In the genomic region with DNA sequence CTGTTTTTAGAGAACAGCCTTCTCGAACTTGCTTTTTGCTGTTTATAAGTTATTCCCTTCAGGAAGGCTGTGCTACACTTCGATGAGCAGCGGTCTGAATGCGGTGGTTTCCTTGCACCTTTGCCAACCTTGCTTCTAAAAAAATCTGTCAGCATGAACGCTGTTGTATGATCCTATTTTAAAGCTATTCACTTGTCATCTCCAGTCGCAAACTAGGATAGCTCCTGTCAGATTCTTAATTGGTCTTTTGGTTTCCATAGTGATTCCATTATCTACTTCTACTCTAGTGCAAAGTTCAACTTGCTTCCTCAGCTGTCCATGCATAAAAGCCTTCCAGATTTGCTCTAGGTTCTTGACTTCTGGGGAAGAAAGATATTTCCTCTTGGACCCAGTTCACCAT, we compare ENCODE assay signal across 20 cellular contexts.
"Had no signal": no experiment of that assay in that cellular context is flagged by ENCODE, and none has a peak within 500 bp of the region (broad histone marks: within the 10 kb centered on the region; RNA-seq: fewer than 3 reads in every experiment).

No MANE protein-coding gene starts in this region.

- H3K27me3 ChIP-seq: colonic mucosa, gastroesophageal sphincter, heart right ventricle, right atrium auricular region, tibial nerve, vagina had no signal

- H3K4me1 Mint-ChIP-seq: activated T-helper 17 cell treated with anti-CD3 and anti-CD28 coated beads, Interleukin-2, amount 50 U/mL, for 72 hours had no signal

- H3K27ac Mint-ChIP-seq: activated CD4-positive, alpha-beta memory T cell treated with anti-CD3 and anti-CD28 coated beads for 36 hours; activated CD4-positive, alpha-beta T cell treated with anti-CD3 and anti-CD28 coated beads for 36 hours; activated naive CD8-positive, alpha-beta T cell treated with anti-CD3 and anti-CD28 coated beads for 36 hours; stimulated activated naive CD8-positive, alpha-beta T cell treated with anti-CD3 and anti-CD28 coated beads, Interleukin-15, Interleukin-2, amounts not matched to agents 100 ng/mL and 50 ng/mL, for 24 hours had no signal

- H3K4me3 ChIP-seq: colonic mucosa, gastroesophageal sphincter, heart right ventricle, right atrium auricular region, tibial nerve, vagina had no signal

- H3K27ac ChIP-seq: colonic mucosa, gastroesophageal sphincter, heart right ventricle, right atrium auricular region, tibial nerve, vagina had no signal

- H3K9me3 Mint-ChIP-seq: activated CD4-positive, alpha-beta memory T cell treated with anti-CD3 and anti-CD28 coated beads for 36 hours; activated naive CD8-positive, alpha-beta T cell treated with anti-CD3 and anti-CD28 coated beads for 36 hours; activated T-helper 17 cell treated with anti-CD3 and anti-CD28 coated beads, Interleukin-2, amount 50 U/mL, for 72 hours; naive thymus-derived CD8-positive, alpha-beta T cell; stimulated activated naive CD8-positive, alpha-beta T cell treated with anti-CD3 and anti-CD28 coated beads, Interleukin-15, Interleukin-2, amounts not matched to agents 100 ng/mL and 50 ng/mL, for 24 hours had no signal

- H3K9me3 ChIP-seq: colonic mucosa, gastroesophageal sphincter, right atrium auricular region, tibial nerve, vagina had no signal

- H3K27me3 Mint-ChIP-seq: activated CD4-positive, alpha-beta memory T cell treated with anti-CD3 and anti-CD28 coated beads for 36 hours; activated CD4-positive, alpha-beta T cell treated with anti-CD3 and anti-CD28 coated beads for 36 hours; activated naive CD8-positive, alpha-beta T cell treated with anti-CD3 and anti-CD28 coated beads for 36 hours; activated T-helper 17 cell treated with anti-CD3 and anti-CD28 coated beads, Interleukin-2, amount 50 U/mL, for 72 hours; naive thymus-derived CD8-positive, alpha-beta T cell; stimulated activated naive CD8-positive, alpha-beta T cell treated with anti-CD3 and anti-CD28 coated beads, Interleukin-15, Interleukin-2, amounts not matched to agents 100 ng/mL and 50 ng/mL, for 24 hours had no signal

- H3K4me3 Mint-ChIP-seq: activated CD4-positive, alpha-beta memory T cell treated with anti-CD3 and anti-CD28 coated beads for 36 hours; activated CD4-positive, alpha-beta T cell treated with anti-CD3 and anti-CD28 coated beads for 36 hours; activated naive CD8-positive, alpha-beta T cell treated with anti-CD3 and anti-CD28 coated beads for 36 hours; activated T-helper 17 cell treated with anti-CD3 and anti-CD28 coated beads, Interleukin-2, amount 50 U/mL, for 72 hours; immature natural killer cell; naive thymus-derived CD8-positive, alpha-beta T cell; stimulated activated naive CD8-positive, alpha-beta T cell treated with anti-CD3 and anti-CD28 coated beads, Interleukin-15, Interleukin-2, amounts not matched to agents 100 ng/mL and 50 ng/mL, for 24 hours had no signal

- H3K36me3 ChIP-seq: colonic mucosa had no signal

- DNase-seq: activated CD4-positive, alpha-beta memory T cell treated with anti-CD3 and anti-CD28 coated beads for 36 hours; activated CD4-positive, alpha-beta T cell treated with anti-CD3 and anti-CD28 coated beads for 36 hours; activated naive CD4-positive, alpha-beta T cell; activated naive CD8-positive, alpha-beta T cell treated with anti-CD3 and anti-CD28 coated beads for 36 hours; activated T-cell treated with anti-CD3 and anti-CD28 coated beads for 4 hours; amniotic stem cell; heart right ventricle; immature natural killer cell; mesenchymal stem cell; naive thymus-derived CD8-positive, alpha-beta T cell; posterior cingulate gyrus; stimulated activated CD4-positive, alpha-beta T cell treated with anti-CD3 and anti-CD28 coated beads, Interleukin-15, amount 100 ng/mL, for 24 hours; stimulated activated CD4-positive, alpha-beta T cell treated with anti-CD3 and anti-CD28 coated beads, Interleukin-2, amount 100 ng/mL, for 48 hours had no signal

- H3K4me1 ChIP-seq: colonic mucosa, gastroesophageal sphincter, heart right ventricle, right atrium auricular region, vagina had no signal
